Comparison of ENCODE assay signal across 9 cellular contexts in the genomic region with DNA sequence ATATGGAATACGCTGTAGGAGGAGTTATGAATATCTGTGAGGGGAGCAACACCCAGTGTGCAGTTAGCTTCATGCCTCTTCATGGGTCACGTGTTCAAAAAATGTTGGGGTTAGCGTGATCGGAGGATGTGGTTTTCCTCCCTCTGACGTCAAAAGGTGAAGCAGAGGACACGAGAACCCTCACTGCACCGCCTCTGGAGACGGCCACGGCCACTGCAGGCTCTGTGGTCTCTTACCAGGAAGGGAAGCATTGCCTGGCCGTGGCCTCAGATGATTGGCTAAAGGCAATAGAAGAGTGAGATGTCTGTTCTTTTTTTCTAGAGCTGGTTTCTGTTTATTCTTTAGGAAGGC. TPM values are rescaled to one million over a fixed set of nuclear protein-coding genes. Genes with fewer than 3 reads are reported as not detected.
A peak's percentile ranks its signal among the peaks of the same experiment; 100 is the strongest.
DNase-seq lines count a peak whose midpoint lies in the region; ATAC-seq and TF ChIP-seq lines count a peak whose summit lies in the region.
"Had no signal": no experiment of that assay in that cellular context is flagged by ENCODE, and none has a peak within 500 bp of the region (broad histone marks: within the 10 kb centered on the region; RNA-seq: fewer than 3 reads in every experiment).

No MANE protein-coding gene starts in this region.

- H3K27me3 Mint-ChIP-seq in CD8-positive, alpha-beta memory T cell, result peaks cover 0 to 1% of the 10 kb centered on the region in 2 donors
- H3K27me3 Mint-ChIP-seq in activated naive CD8-positive, alpha-beta T cell treated with anti-CD3 and anti-CD28 coated beads for 36 hours, result no peaks in the 10 kb centered on the region
- no peaks in the 10 kb centered on the region for H3K27me3 Mint-ChIP-seq in naive B cell
- peaks cover 5% of the 10 kb centered on the region for H3K27me3 Mint-ChIP-seq in GM23338 (ENCODE audit: insufficient read depth, low read depth, poor library complexity)

- ATAC-seq in naive B cell (ENCODE audit: low read depth in 2 of 2), result peak; percentile 50 to 56
- ATAC-seq in GM23338, result no peak
- no peak for ATAC-seq in GM19397 (IDR thresholded peaks at IDR 0.05; ENCODE audit: unreplicated experiment)
- no peak for ATAC-seq in GM21367 (IDR thresholded peaks at IDR 0.05; ENCODE audit: unreplicated experiment)

- peak overlapping the region; percentile 21 to 77 (median 71) for H3K4me3 Mint-ChIP-seq in CD8-positive, alpha-beta memory T cell
- H3K4me3 Mint-ChIP-seq in activated naive CD8-positive, alpha-beta T cell treated with anti-CD3 and anti-CD28 coated beads for 36 hours, result peak overlapping the region; percentile 1
- H3K4me3 Mint-ChIP-seq in naive B cell, result peak overlapping the region; percentile 41 to 90 (median 80)
- H3K4me3 Mint-ChIP-seq in GM23338, result no peak overlapping the region

- peaks cover 48% of the 10 kb centered on the region for H3K4me1 ChIP-seq in CD8-positive, alpha-beta memory T cell (ENCODE audit: insufficient read depth, low read length)
- H3K4me1 ChIP-seq in GM23338 (ENCODE audit: insufficient read depth), result peaks cover 5% of the 10 kb centered on the region; the same call in 1 of the 2 replicates

- H2AFZ ChIP-seq in GM23338, result no peak overlapping the region

- no peak for TF ChIP-seq CTCF in GM23338 (conservative IDR thresholded peaks at IDR 0.05; ENCODE audit: low read depth in 2 of 2)

- no peaks in the 10 kb centered on the region for H3F3A ChIP-seq in GM23338 (replicated peaks; ENCODE audit: low read depth)

- no peaks in the 10 kb centered on the region for H3K36me3 ChIP-seq in CD8-positive, alpha-beta memory T cell (ENCODE audit: insufficient read depth, low read length)
- H3K36me3 ChIP-seq in GM23338 (ENCODE audit: insufficient read depth), result no peaks in the 10 kb centered on the region
- H3K36me3 ChIP-seq: cardiac muscle cell had no signal

- H3K9me2 ChIP-seq in GM23338 (ENCODE audit: insufficient read depth), result no peaks in the 10 kb centered on the region

- peaks cover 36 to 69% (median 41%) of the 10 kb centered on the region in 3 donors for H3K4me1 Mint-ChIP-seq in CD8-positive, alpha-beta memory T cell
- H3K4me1 Mint-ChIP-seq in activated naive CD8-positive, alpha-beta T cell treated with anti-CD3 and anti-CD28 coated beads for 36 hours, result peaks cover 44% of the 10 kb centered on the region
- peaks cover 53 to 66% (median 65%) of the 10 kb centered on the region in 3 donors for H3K4me1 Mint-ChIP-seq in naive B cell
- H3K4me1 Mint-ChIP-seq in GM23338, result peaks cover 23% of the 10 kb centered on the region

- CTCF ChIA-PET in CD8-positive, alpha-beta memory T cell (lab: Charles Lee), result interaction anchor here (1.4 kb wide), 1 partner anchor 9 kb away, joined by 4 read pairs; no protein-coding TSS in a partner anchor

- no peaks in the 10 kb centered on the region for H3K9me3 ChIP-seq in CD8-positive, alpha-beta memory T cell (ENCODE audit: low read length)

- H4K20me1 ChIP-seq in GM23338 (replicated peaks; ENCODE audit: insufficient read depth), result no peaks in the 10 kb centered on the region; the same call in 1 of the 2 replicates

- peaks cover 0 to 7% (median 5%) of the 10 kb centered on the region in 5 donors for H3K9me3 Mint-ChIP-seq in CD8-positive, alpha-beta memory T cell
- H3K9me3 Mint-ChIP-seq in activated naive CD8-positive, alpha-beta T cell treated with anti-CD3 and anti-CD28 coated beads for 36 hours, result peaks cover 7% of the 10 kb centered on the region
- H3K9me3 Mint-ChIP-seq in naive B cell (peaks cover 0 to 8% (median 0%) of the 10 kb centered on the region in 7 donors), GM23338 (no peaks in the 10 kb centered on the region)

- peak overlapping the region; percentile 39 to 96 (median 92) for H3K27ac Mint-ChIP-seq in CD8-positive, alpha-beta memory T cell
- peak overlapping the region; percentile 76 for H3K27ac Mint-ChIP-seq in activated naive CD8-positive, alpha-beta T cell treated with anti-CD3 and anti-CD28 coated beads for 36 hours
- peak overlapping the region; percentile 97 to 100 (median 100) for H3K27ac Mint-ChIP-seq in naive B cell
- no peak overlapping the region for H3K27ac Mint-ChIP-seq in GM23338

- no peak overlapping the region for H3K4me3 ChIP-seq in CD8-positive, alpha-beta memory T cell (ENCODE audit: low read length)
- H3K4me3 ChIP-seq in GM23338, result no peak overlapping the region
- H3K4me3 ChIP-seq: cardiac muscle cell had no signal

- peak; percentile 59 to 89 (median 81) for DNase-seq in CD8-positive, alpha-beta memory T cell
- DNase-seq in T follicular helper cell (ENCODE audit: low read depth) (peak; percentile 57), naive B cell (peak; percentile 86), GM23338 (ENCODE audit: low spot score) (no peak), NCI-H1436 treated with DMSO at 0.1 percent for 48 hours (lab: John Stamatoyannopoulos, UW) (no peak)
- DNase-seq in activated naive CD8-positive, alpha-beta T cell treated with anti-CD3 and anti-CD28 coated beads for 36 hours, result peak; percentile 57

- H3K79me2 ChIP-seq in GM23338 (replicated peaks; ENCODE audit: insufficient read depth), result no peaks in the 10 kb centered on the region

- no peaks in the 10 kb centered on the region for H3K27me3 ChIP-seq in CD8-positive, alpha-beta memory T cell (ENCODE audit: insufficient read depth, low read length, poor library complexity, severe bottlenecking)
- H3K27me3 ChIP-seq in GM23338 (ENCODE audit: insufficient read depth), result no peaks in the 10 kb centered on the region

- peaks cover 0 to 7% (median 3%) of the 10 kb centered on the region in 3 donors for H3K36me3 Mint-ChIP-seq in CD8-positive, alpha-beta memory T cell
- peaks cover 7% of the 10 kb centered on the region for H3K36me3 Mint-ChIP-seq in activated naive CD8-positive, alpha-beta T cell treated with anti-CD3 and anti-CD28 coated beads for 36 hours
- peaks cover 0 to 7% of the 10 kb centered on the region in 2 donors for H3K36me3 Mint-ChIP-seq in naive B cell
- H3K36me3 Mint-ChIP-seq in GM23338 (ENCODE audit: low read depth), result no peaks in the 10 kb centered on the region

- no peak overlapping the region for H3K27ac ChIP-seq in CD8-positive, alpha-beta memory T cell (ENCODE audit: low read depth, low read length)
- no peak overlapping the region for H3K27ac ChIP-seq in GM23338 (ENCODE audit: low read depth)
- H3K27ac ChIP-seq: cardiac muscle cell had no signal

- no peak overlapping the region for H3K4me2 ChIP-seq in GM23338

- POLR2A ChIA-PET in CD8-positive, alpha-beta memory T cell (lab: Charles Lee), result no interaction called here

TF ChIP-seq in GM23338, 12 proteins besides CTCF, POLR2A, EP300 and RAD21 (continues in another document):
- TF ChIP-seq EZH2 (IDR thresholded peaks at IDR 0.05; ENCODE audit: low read depth, unreplicated experiment) (no peak), CREB1 (CRISPR knock-in tag; IDR thresholded peaks at IDR 0.05; ENCODE audit: low read depth) (no peak), NANOG (IDR thresholded peaks at IDR 0.05; ENCODE audit: borderline replicate concordance) (no peak), JUNB (IDR thresholded peaks at IDR 0.05; ENCODE audit: unreplicated experiment) (no peak), POLR2AphosphoS5 (IDR thresholded peaks at IDR 0.05; ENCODE audit: low read depth) (no peak), EZH2phosphoT487 (IDR thresholded peaks at IDR 0.05; ENCODE audit: unreplicated experiment) (no peak), ZNF331 (CRISPR knock-in tag; IDR thresholded peaks at IDR 0.05; ENCODE audit: low read depth) (no peak), STAT1 (IDR thresholded peaks at IDR 0.05; ENCODE audit: unreplicated experiment) (no peak)
- TF ChIP-seq, protein P1, sequence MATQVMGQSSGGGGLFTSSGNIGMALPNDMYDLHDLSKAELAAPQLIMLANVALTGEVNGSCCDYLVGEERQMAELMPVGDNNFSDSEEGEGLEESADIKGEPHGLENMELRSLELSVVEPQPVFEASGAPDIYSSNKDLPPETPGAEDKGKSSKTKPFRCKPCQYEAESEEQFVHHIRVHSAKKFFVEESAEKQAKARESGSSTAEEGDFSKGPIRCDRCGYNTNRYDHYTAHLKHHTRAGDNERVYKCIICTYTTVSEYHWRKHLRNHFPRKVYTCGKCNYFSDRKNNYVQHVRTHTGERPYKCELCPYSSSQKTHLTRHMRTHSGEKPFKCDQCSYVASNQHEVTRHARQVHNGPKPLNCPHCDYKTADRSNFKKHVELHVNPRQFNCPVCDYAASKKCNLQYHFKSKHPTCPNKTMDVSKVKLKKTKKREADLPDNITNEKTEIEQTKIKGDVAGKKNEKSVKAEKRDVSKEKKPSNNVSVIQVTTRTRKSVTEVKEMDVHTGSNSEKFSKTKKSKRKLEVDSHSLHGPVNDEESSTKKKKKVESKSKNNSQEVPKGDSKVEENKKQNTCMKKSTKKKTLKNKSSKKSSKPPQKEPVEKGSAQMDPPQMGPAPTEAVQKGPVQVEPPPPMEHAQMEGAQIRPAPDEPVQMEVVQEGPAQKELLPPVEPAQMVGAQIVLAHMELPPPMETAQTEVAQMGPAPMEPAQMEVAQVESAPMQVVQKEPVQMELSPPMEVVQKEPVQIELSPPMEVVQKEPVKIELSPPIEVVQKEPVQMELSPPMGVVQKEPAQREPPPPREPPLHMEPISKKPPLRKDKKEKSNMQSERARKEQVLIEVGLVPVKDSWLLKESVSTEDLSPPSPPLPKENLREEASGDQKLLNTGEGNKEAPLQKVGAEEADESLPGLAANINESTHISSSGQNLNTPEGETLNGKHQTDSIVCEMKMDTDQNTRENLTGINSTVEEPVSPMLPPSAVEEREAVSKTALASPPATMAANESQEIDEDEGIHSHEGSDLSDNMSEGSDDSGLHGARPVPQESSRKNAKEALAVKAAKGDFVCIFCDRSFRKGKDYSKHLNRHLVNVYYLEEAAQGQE (IDR thresholded peaks at IDR 0.05; ENCODE audit: unreplicated experiment), result no peak

RNA-seq across cellular contexts. Expression of a gene that starts 28.9 kb away (rescaled TPM):
- not detected for total RNA-seq in CD8-positive, alpha-beta memory T cell
- polyA plus RNA-seq in CD8-positive, alpha-beta memory T cell, result not detected
- not detected for total RNA-seq in activated naive CD8-positive, alpha-beta T cell treated with anti-CD3 and anti-CD28 coated beads for 36 hours
- polyA plus RNA-seq in naive B cell (ENCODE audit: low read depth in 6 of 6) (not detected), GM23338 (2016; fragmentation: Nextera tagmentation; extraction: Ambion mirVana) (not detected in 2 replicates)
- total RNA-seq in GM23338 (2014; rRNA removed; shearing (Covaris generic)), result not detected in 2 replicates
- total RNA-seq: cardiac muscle cell had no signal
- polyA plus RNA-seq: cardiac muscle cell had no signal

RNA-seq across cellular contexts. Expression of a gene that starts 29.0 kb away (rescaled TPM):
- 10 to 100 TPM; 54.7 to 58.6 TPM for total RNA-seq in CD8-positive, alpha-beta memory T cell
- 5.1 TPM for polyA plus RNA-seq in CD8-positive, alpha-beta memory T cell
- 10 to 100 TPM; 42.9 to 49.4 TPM for total RNA-seq in activated naive CD8-positive, alpha-beta T cell treated with anti-CD3 and anti-CD28 coated beads for 36 hours
- polyA plus RNA-seq in naive B cell (ENCODE audit: low read depth in 6 of 6), result 10 to 100 TPM in 4 of 6 donors, 1 to 10 TPM in 2; 8.7 to 15.4 (median 11.0) TPM
- total RNA-seq in GM23338 (2014; rRNA removed; shearing (Covaris generic)), result 62.7 and 67.7 TPM in 2 replicates
- polyA plus RNA-seq in GM23338 (2016; fragmentation: Nextera tagmentation; extraction: Ambion mirVana), result 23.8 and 26.6 TPM in 2 replicates

Comparison
In these comparisons a context has a peak if more than half of its experiments do, and no peak if none do; other contexts are left out.
1. DNase-seq: peak in CD8-positive, alpha-beta memory T cell (5 of 5), T follicular helper cell (single experiment), activated naive CD8-positive, alpha-beta T cell treated with anti-CD3 and anti-CD28 coated beads for 36 hours (single experiment) and naive B cell (single experiment); none in GM23338 (single experiment) and NCI-H1436 treated with DMSO at 0.1 percent for 48 hours (single experiment).
2. ATAC-seq: peak in naive B cell (2 of 2); none in GM23338 (single experiment), GM19397 (single experiment) and GM21367 (single experiment).